9 cellular contexts compared by ENCODE assay signal in genomic region chr5:76074487-76074886, GRCh38. TPM values are rescaled to one million over a fixed set of nuclear protein-coding genes. Genes with fewer than 3 reads are reported as not detected.
A peak's percentile ranks its signal among the peaks of the same experiment; 100 is the strongest.
DNase-seq lines count a peak whose midpoint lies in the region; ATAC-seq and TF ChIP-seq lines count a peak whose summit lies in the region.
"Had no signal": no experiment of that assay in that cellular context is flagged by ENCODE, and none has a peak within 500 bp of the region (broad histone marks: within the 10 kb centered on the region; RNA-seq: fewer than 3 reads in every experiment).

No MANE protein-coding gene starts in this region.

- no peak overlapping the region for H3K4me3 ChIP-seq in heart left ventricle
- no peak overlapping the region for H3K4me3 ChIP-seq in right cardiac atrium (ENCODE audit: low read length)
- no peak overlapping the region for H3K4me3 ChIP-seq in RWPE2 (ENCODE audit: severe bottlenecking)
- H3K4me3 ChIP-seq in esophagus muscularis mucosa: no peak overlapping the region
- H3K4me3 ChIP-seq in tibial nerve: no peak overlapping the region

- WGBS in heart left ventricle, 4 donors: 44 to 53% (median 47%) methylated on average over 2 of the region's 2 CpGs
- WGBS in right cardiac atrium: 35% methylated on average over 2 of the region's 2 CpGs
- 51% methylated on average over 2 of the region's 2 CpGs for WGBS in esophagus muscularis mucosa
- 42 to 51% methylated on average over 2 of the region's 2 CpGs for WGBS in tibial nerve, 2 donors

- TF ChIP-seq EP300 in esophagus muscularis mucosa (IDR thresholded peaks at IDR 0.05): no peak
- TF ChIP-seq EP300 in tibial nerve (IDR thresholded peaks at IDR 0.05): no peak

- peak in 9 of 12 donors; percentile 11 to 43 (median 30) for TF ChIP-seq CTCF in heart left ventricle (IDR thresholded peaks at IDR 0.05)
- peak; percentile 21 for TF ChIP-seq CTCF in RWPE2 (IDR thresholded peaks at IDR 0.05; ENCODE audit: poor library complexity, severe bottlenecking)
- peak in 2 of 3 experiments; percentile 21 to 29 for TF ChIP-seq CTCF in esophagus muscularis mucosa (IDR thresholded peaks at IDR 0.05)
- TF ChIP-seq CTCF in tibial nerve (IDR thresholded peaks at IDR 0.05): peak; percentile 25 to 45 (median 35)

- H3K4me1 ChIP-seq in heart left ventricle: no peaks in the 10 kb centered on the region
- no peaks in the 10 kb centered on the region for H3K4me1 ChIP-seq in right cardiac atrium (ENCODE audit: control insufficient read depth, insufficient read depth, low read length)
- no peaks in the 10 kb centered on the region for H3K4me1 ChIP-seq in RWPE2 (ENCODE audit: insufficient read depth, poor library complexity, severe bottlenecking)
- no peaks in the 10 kb centered on the region for H3K4me1 ChIP-seq in esophagus muscularis mucosa
- no peaks in the 10 kb centered on the region for H3K4me1 ChIP-seq in tibial nerve

- no peak for TF ChIP-seq POLR2A in heart left ventricle (IDR thresholded peaks at IDR 0.05)
- no peak for TF ChIP-seq POLR2A in esophagus muscularis mucosa (IDR thresholded peaks at IDR 0.05; ENCODE audit: low read depth)
- TF ChIP-seq POLR2A in tibial nerve (IDR thresholded peaks at IDR 0.05): no peak

- H3K27ac ChIP-seq in heart left ventricle (no peak overlapping the region), right cardiac atrium (ENCODE audit: low read length) (no peak overlapping the region), RWPE2 (ENCODE audit: poor library complexity, severe bottlenecking) (no peak overlapping the region), esophagus muscularis mucosa (replicated peaks in 1 of 4) (no peak overlapping the region), tibial nerve (no peak overlapping the region)

- H3K36me3 ChIP-seq in heart left ventricle (no peaks in the 10 kb centered on the region), RWPE2 (ENCODE audit: low read depth) (no peaks in the 10 kb centered on the region), esophagus muscularis mucosa (no peaks in the 10 kb centered on the region), tibial nerve (no peaks in the 10 kb centered on the region)

- intact Hi-C loops in heart left ventricle (cut with DNase I): no loop called here
- intact Hi-C loops in right cardiac atrium (cut with DNase I): no loop called here
- intact Hi-C loops in esophagus muscularis mucosa (cut with DNase I): no loop called here

- H3K27me3 ChIP-seq in heart left ventricle (peaks cover 0 to 46% (median 4%) of the 10 kb centered on the region in 9 donors), right cardiac atrium (ENCODE audit: control insufficient read depth, insufficient read depth) (no peaks in the 10 kb centered on the region), RWPE2 (ENCODE audit: insufficient read depth, poor library complexity, severe bottlenecking) (peaks cover 47% of the 10 kb centered on the region), esophagus muscularis mucosa (peaks cover 0 to 24% (median 0%) of the 10 kb centered on the region in 4 donors), tibial nerve (no peaks in the 10 kb centered on the region)

- ATAC-seq in heart left ventricle: no peak
- ATAC-seq in right cardiac atrium: no peak
- ATAC-seq in RWPE2 (ENCODE audit: low read depth): no peak
- no peak for ATAC-seq in GM19351 (IDR thresholded peaks at IDR 0.05; ENCODE audit: unreplicated experiment)

- DNase-seq in heart left ventricle (no peak), right cardiac atrium (no peak), RWPE2 (ENCODE audit: low spot score) (no peak), esophagus muscularis mucosa (ENCODE audit: extremely low spot score) (no peak), tibial nerve (ENCODE audit: low spot score in 2 of 2) (no peak), superior temporal gyrus (ENCODE audit: extremely low spot score) (no peak)
- DNase-seq in activated CD8-positive, alpha-beta memory T cell treated with anti-CD3 and anti-CD28 coated beads, Interleukin-2, amount 50 U/mL, for 48 hours: no peak
- DNase-seq: hippocampal formation had no signal

- H3K9me3 ChIP-seq in heart left ventricle (no peaks in the 10 kb centered on the region), right cardiac atrium (ENCODE audit: control insufficient read depth, low read length) (no peaks in the 10 kb centered on the region), RWPE2 (ENCODE audit: severe bottlenecking) (no peaks in the 10 kb centered on the region), esophagus muscularis mucosa (no peaks in the 10 kb centered on the region), tibial nerve (no peaks in the 10 kb centered on the region)

RNA-seq across cellular contexts. Expression of gene SV2C, which starts 8.7 kb away (rescaled TPM):
- under 1 TPM in 5 of 9 donors, not detected in 4; 0.12 to 0.27 (median 0.20) TPM for total RNA-seq in heart left ventricle
- under 1 TPM in 1 of 2 donors, not detected in 1; 0.29 TPM for polyA plus RNA-seq in heart left ventricle
- under 1 TPM in 3 of 4 donors, not detected in 1; 0.09 to 0.88 (median 0.14) TPM for total RNA-seq in right cardiac atrium
- polyA plus RNA-seq in right cardiac atrium: 0.02 TPM
- under 1 TPM; 0.23 to 0.99 (median 0.47) TPM for total RNA-seq in esophagus muscularis mucosa
- total RNA-seq in tibial nerve: 1 to 10 TPM in 3 of 4 donors, under 1 TPM in 1; 0.87 to 1.7 (median 1.4) TPM
